Comparison of ENCODE assay signal across 8 cellular contexts in genomic region chr10:103660364-103661197, GRCh38.
DNase-seq lines count a peak whose midpoint lies in the region; ATAC-seq lines count a peak whose summit lies in the region.

No MANE protein-coding gene starts in this region.

- CTCF ChIA-PET in activated naive CD4-positive, alpha-beta T cell treated with anti-CD3 and anti-CD28 coated beads for 36 hours (lab: Charles Lee): interaction anchor here (0.7 to 6.8 kb wide), 3 partner anchors 27 to 56 kb away, joined by 3 to 45 read pairs (median 4); no protein-coding TSS in a partner anchor

- peaks cover 9 to 24% of the 10 kb centered on the region in 2 donors for H3K36me3 ChIP-seq in esophagus (ENCODE audit: control insufficient read depth in 2 of 2, insufficient read depth in 2 of 2, low read length in 1 of 2)
- peaks cover 0 to 3% of the 10 kb centered on the region in 2 donors for H3K36me3 ChIP-seq in neuronal stem cell (replicated peaks in 1 of 2; ENCODE audit: control insufficient read depth in 2 of 2, insufficient read depth in 2 of 2, low read length in 2 of 2)

- H3K27ac Mint-ChIP-seq in activated naive CD4-positive, alpha-beta T cell treated with anti-CD3 and anti-CD28 coated beads for 36 hours: peak overlapping the region; percentile 71

- no peaks in the 10 kb centered on the region for H3K27me3 Mint-ChIP-seq in activated naive CD4-positive, alpha-beta T cell treated with anti-CD3 and anti-CD28 coated beads for 36 hours (ENCODE audit: low read depth)

- H4K91ac ChIP-seq in neuronal stem cell (ENCODE audit: low read depth, low read length, poor library complexity): peak overlapping the region; percentile 34

- H3K9ac ChIP-seq in neuronal stem cell (ENCODE audit: low read depth, low read length, poor library complexity): peak overlapping the region; percentile 79

- H3K9me3 ChIP-seq in esophagus (ENCODE audit: control insufficient read depth in 2 of 2, insufficient read depth in 1 of 2, low read depth in 1 of 2, low read length in 1 of 2) (peaks cover 0 to 3% of the 10 kb centered on the region in 2 donors), neuronal stem cell (replicated peaks in 1 of 2; ENCODE audit: control insufficient read depth in 2 of 2, insufficient read depth in 1 of 2, low read depth in 1 of 2, low read length in 2 of 2) (peaks cover 5 to 7% of the 10 kb centered on the region in 2 donors)

- intact Hi-C loops in activated naive CD4-positive, alpha-beta T cell treated with anti-CD3 and anti-CD28 coated beads for 36 hours (cut with micrococcal nuclease): loop anchor here (1.0 kb wide), 2 partner anchors 18 to 36 kb away; no protein-coding TSS in a partner anchor

- peak overlapping the region; percentile 59 for H2BK12ac ChIP-seq in neuronal stem cell (ENCODE audit: low read length)

- peak overlapping the region; percentile 22 for H3K4me2 ChIP-seq in neuronal stem cell (ENCODE audit: insufficient read depth, low read length, poor library complexity, severe bottlenecking)

- peak overlapping the region; percentile 70 for H2AK5ac ChIP-seq in neuronal stem cell (ENCODE audit: low read depth, low read length)

- H3K4ac ChIP-seq in neuronal stem cell (ENCODE audit: low read length): peak overlapping the region; percentile 15

- peak overlapping the region; percentile 93 for H4K8ac ChIP-seq in neuronal stem cell (ENCODE audit: low read depth, low read length)

- peak overlapping the region; percentile 89 for H2BK15ac ChIP-seq in neuronal stem cell (ENCODE audit: low read length)

- H3K4me1 Mint-ChIP-seq in activated naive CD4-positive, alpha-beta T cell treated with anti-CD3 and anti-CD28 coated beads for 36 hours (ENCODE audit: low read depth): peaks cover 7% of the 10 kb centered on the region

- H2AFZ ChIP-seq in neuronal stem cell (ENCODE audit: low read length): no peak overlapping the region

- peak overlapping the region; percentile 84 for H3K4me3 Mint-ChIP-seq in activated naive CD4-positive, alpha-beta T cell treated with anti-CD3 and anti-CD28 coated beads for 36 hours

- peak overlapping the region; percentile 7 for H2BK5ac ChIP-seq in neuronal stem cell (ENCODE audit: low read length)

- peak; percentile 24 for ATAC-seq in HG02973 (IDR thresholded peaks at IDR 0.05; ENCODE audit: unreplicated experiment)

- H3K27ac ChIP-seq in esophagus (ENCODE audit: low read depth in 2 of 2, low read length in 1 of 2): peak overlapping the region; percentile 73 to 87
- H3K27ac ChIP-seq in neuronal stem cell (replicated peaks; ENCODE audit: low read length): peak overlapping the region; percentile 27

- DNase-seq in activated naive CD4-positive, alpha-beta T cell treated with anti-CD3 and anti-CD28 coated beads for 36 hours: peak; percentile 35
- no peak for DNase-seq in activated naive CD4-positive, alpha-beta T cell treated with anti-CD3 and anti-CD28 coated beads, Interleukin-2, amount 50 U/mL, for 16 hours
- DNase-seq in T1000 (lab: John Stamatoyannopoulos, UW): peak; percentile 21
- DNase-seq in neuronal stem cell (ENCODE audit: low spot score): no peak
- DNase-seq in AG20443 (ENCODE audit: low spot score): no peak
- no peak for DNase-seq in NCI-H2029 (lab: John Stamatoyannopoulos, UW)

- H3K9me3 Mint-ChIP-seq in activated naive CD4-positive, alpha-beta T cell treated with anti-CD3 and anti-CD28 coated beads for 36 hours: peaks cover 6% of the 10 kb centered on the region

- 21 to 36% methylated on average over 42 of the region's 42 CpGs for WGBS in esophagus, 2 donors
- WGBS in neuronal stem cell (ENCODE audit: extremely low coverage in 2 of 2, insufficient read length in 2 of 2, insufficient replicate concordance in 1 of 2), 2 donors: no CpG with 5 or more reads among the region's 42 CpGs

- H3K23ac ChIP-seq in neuronal stem cell (ENCODE audit: low read depth, low read length, poor library complexity): peak overlapping the region; percentile 60

- peaks cover 3% of the 10 kb centered on the region for H3K79me1 ChIP-seq in neuronal stem cell (ENCODE audit: low read depth, low read length)

- peaks cover 16% of the 10 kb centered on the region for H3K36me3 Mint-ChIP-seq in activated naive CD4-positive, alpha-beta T cell treated with anti-CD3 and anti-CD28 coated beads for 36 hours (ENCODE audit: low read depth)

- H3K4me3 ChIP-seq in esophagus (ENCODE audit: low read depth in 1 of 2, low read length in 2 of 2) (peak overlapping the region; percentile 50 to 54), neuronal stem cell (ENCODE audit: low read length in 2 of 2) (no peak overlapping the region)

- no peaks in the 10 kb centered on the region for H3K27me3 ChIP-seq in esophagus (ENCODE audit: control insufficient read depth in 1 of 2, insufficient read depth in 2 of 2, low read length in 2 of 2)
- no peaks in the 10 kb centered on the region for H3K27me3 ChIP-seq in neuronal stem cell (ENCODE audit: control insufficient read depth in 3 of 3, insufficient read depth in 3 of 3, low read depth in 1 of 3, low read length in 3 of 3)

- peak overlapping the region; percentile 29 for H2BK120ac ChIP-seq in neuronal stem cell (ENCODE audit: low read depth, low read length)

- peak overlapping the region; percentile 10 for H3K14ac ChIP-seq in neuronal stem cell (ENCODE audit: low read length)

- H3K18ac ChIP-seq in neuronal stem cell (ENCODE audit: low read length): peak overlapping the region; percentile 98

- H3K4me1 ChIP-seq in esophagus (ENCODE audit: control insufficient read depth in 2 of 2, insufficient read depth in 2 of 2, low read length in 1 of 2) (peaks cover 12 to 25% of the 10 kb centered on the region in 2 donors), neuronal stem cell (ENCODE audit: control insufficient read depth in 2 of 2, insufficient read depth in 1 of 2, low read depth in 1 of 2, low read length in 2 of 2) (peaks cover 2 to 20% of the 10 kb centered on the region in 2 donors)

Comparison
In these comparisons a context has a peak if more than half of its experiments do, and no peak if none do; other contexts are left out.
1. DNase-seq: peak in activated naive CD4-positive, alpha-beta T cell treated with anti-CD3 and anti-CD28 coated beads for 36 hours (single experiment) and T1000 (single experiment); none in activated naive CD4-positive, alpha-beta T cell treated with anti-CD3 and anti-CD28 coated beads, Interleukin-2, amount 50 U/mL, for 16 hours (single experiment), neuronal stem cell (single experiment), AG20443 (single experiment) and NCI-H2029 (single experiment).
2. H3K4me3 ChIP-seq: peak in esophagus (2 of 2); none in neuronal stem cell (0 of 2).